In the genomic region with DNA sequence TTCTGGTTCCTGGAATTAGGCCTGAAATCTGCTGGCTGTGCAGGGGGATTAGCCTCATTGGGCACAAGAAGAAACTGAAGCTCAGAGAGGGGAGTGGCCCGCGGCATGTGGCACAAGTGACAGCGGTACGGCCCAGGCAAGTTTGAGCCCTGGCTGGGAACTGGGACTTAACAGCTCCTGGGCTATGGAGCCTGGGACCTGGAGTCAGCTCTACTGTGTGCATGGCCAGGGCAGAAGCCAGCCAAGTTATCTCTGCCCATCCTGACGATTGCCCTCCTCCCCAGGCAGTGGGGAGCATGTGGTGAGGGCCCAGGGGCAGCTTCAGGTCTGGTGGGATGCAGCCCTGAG, we compare ENCODE assay signal across 33 cellular contexts.
"Had no signal": no experiment of that assay in that cellular context is flagged by ENCODE, and none has a peak within 500 bp of the region (broad histone marks: within the 10 kb centered on the region; RNA-seq: fewer than 3 reads in every experiment).

No MANE protein-coding gene starts in this region.

- H3K9me3 Mint-ChIP-seq: activated CD4-positive, alpha-beta T cell treated with anti-CD3 and anti-CD28 coated beads, Interleukin-2, amount 10 ng/mL, durations not matched to agents 24 days and 14 days; activated CD8-positive, alpha-beta T cell treated with anti-CD3 and anti-CD28 coated beads for 36 hours; activated naive CD4-positive, alpha-beta T cell treated with anti-CD3 and anti-CD28 coated beads, Interleukin-2, amount 50 U/mL, for 72 hours; activated T-cell treated with anti-CD3 and anti-CD28 coated beads, Interleukin-2, amount 50 U/mL, for 24 hours; activated T-helper 2 cell treated with anti-CD3 and anti-CD28 coated beads, Interferon-gamma antibody, Interleukin-2, Interleukin-4, amounts not matched to agents 10 μg/mL and 5 μg/mL and 100 μg/mL, durations not matched to agents 14 hours and 24 hours and 36 hours; T-helper 1 cell treated with Interleukin-12 subunit alpha and Interleukin-12 subunit beta and Interleukin-4 antibody, amounts not matched to agents 30 μg/mL and 1 μg/mL, for 36 hours; T-helper 2 cell treated with Interferon-gamma antibody and Interleukin-4, amounts not matched to agents 5 μg/mL and 100 μg/mL, for 36 hours had no signal

- ATAC-seq: activated CD8-positive, alpha-beta T cell treated with anti-CD3 and anti-CD28 coated beads for 36 hours; activated naive CD4-positive, alpha-beta T cell treated with anti-CD3 and anti-CD28 coated beads, Interleukin-2, amount 50 U/mL, for 72 hours; body of pancreas; PC-3 had no signal

- H3K4me3 Mint-ChIP-seq: activated CD4-positive, alpha-beta T cell treated with anti-CD3 and anti-CD28 coated beads, Interleukin-2, amount 10 ng/mL, durations not matched to agents 24 days and 14 days; activated CD8-positive, alpha-beta T cell treated with anti-CD3 and anti-CD28 coated beads for 36 hours; activated T-cell treated with anti-CD3 and anti-CD28 coated beads, Interleukin-2, amount 50 U/mL, for 24 hours; T-helper 1 cell treated with Interleukin-12 subunit alpha and Interleukin-12 subunit beta and Interleukin-4 antibody, amounts not matched to agents 30 μg/mL and 1 μg/mL, for 36 hours; T-helper 2 cell treated with Interferon-gamma antibody and Interleukin-4, amounts not matched to agents 5 μg/mL and 100 μg/mL, for 36 hours had no signal

- H3K27ac Mint-ChIP-seq: activated CD4-positive, alpha-beta T cell treated with anti-CD3 and anti-CD28 coated beads, Interleukin-2, amount 10 ng/mL, durations not matched to agents 24 days and 14 days; activated CD8-positive, alpha-beta T cell treated with anti-CD3 and anti-CD28 coated beads for 36 hours; activated naive CD4-positive, alpha-beta T cell treated with anti-CD3 and anti-CD28 coated beads, Interleukin-2, amount 50 U/mL, for 72 hours; activated T-cell treated with anti-CD3 and anti-CD28 coated beads, Interleukin-2, amount 50 U/mL, for 24 hours; activated T-helper 2 cell treated with anti-CD3 and anti-CD28 coated beads, Interferon-gamma antibody, Interleukin-2, Interleukin-4, amounts not matched to agents 10 μg/mL and 5 μg/mL and 100 μg/mL, durations not matched to agents 14 hours and 24 hours and 36 hours; T-helper 1 cell treated with Interleukin-12 subunit alpha and Interleukin-12 subunit beta and Interleukin-4 antibody, amounts not matched to agents 30 μg/mL and 1 μg/mL, for 36 hours; T-helper 2 cell treated with Interferon-gamma antibody and Interleukin-4, amounts not matched to agents 5 μg/mL and 100 μg/mL, for 36 hours had no signal

- DNase-seq: activated CD4-positive, alpha-beta T cell treated with anti-CD3 and anti-CD28 coated beads, Interleukin-2, amount 10 ng/mL, durations not matched to agents 24 days and 14 days; activated CD4-positive, alpha-beta T cell treated with anti-CD3 and anti-CD28 coated beads, Interleukin-2, amount 50 U/mL, for 4 hours; activated CD8-positive, alpha-beta T cell treated with anti-CD3 and anti-CD28 coated beads for 36 hours; activated gamma-delta T cell; activated naive CD4-positive, alpha-beta T cell treated with Interleukin-2 at 50 U/mL for 16 hours; activated T-cell treated with anti-CD3 and anti-CD28 coated beads, Interleukin-2, amount 50 U/mL, for 24 hours; adrenal gland; body of pancreas; MM.1S; MV-4-11; NCI-H1092 treated with DMSO at 0.1 percent for 48 hours; NCI-H1417; NCI-H146; NCI-H187; NCI-H2029 treated with DMSO at 0.1 percent for 48 hours; NCI-H2107; NCI-H2171; NCI-H510A; NCI-H526; NCI-H748 treated with DMSO at 0.1 percent for 48 hours; NK-92 treated with Interleukin-12 subunit alpha and Interleukin-12 subunit beta, amount 100 ng/mL, for 24 hours; PC-3; Peyer's patch; RPMI8226; SHP77 treated with DMSO at 0.1 percent for 48 hours; SK-N-SH had no signal

- H3K36me3 Mint-ChIP-seq: activated naive CD4-positive, alpha-beta T cell treated with anti-CD3 and anti-CD28 coated beads, Interleukin-2, amount 50 U/mL, for 72 hours had no signal

- H3K4me3 ChIP-seq: adrenal gland, body of pancreas, breast epithelium, Peyer's patch, SJSA1 had no signal

- H3K27me3 ChIP-seq: adrenal gland, body of pancreas, breast epithelium, Peyer's patch, SJSA1 had no signal

- H3K27ac ChIP-seq: adrenal gland, body of pancreas, breast epithelium, KMS-11, Peyer's patch, SJSA1 had no signal

- H3K9ac ChIP-seq: KMS-11, SK-N-SH had no signal

- H3K4me1 ChIP-seq: adrenal gland had no signal

- H3K36me3 ChIP-seq: adrenal gland, breast epithelium, Peyer's patch had no signal

- H3K4me1 Mint-ChIP-seq: activated CD4-positive, alpha-beta T cell treated with anti-CD3 and anti-CD28 coated beads, Interleukin-2, amount 10 ng/mL, durations not matched to agents 24 days and 14 days had no signal

- H3K4me2 ChIP-seq: KMS-11, SK-N-SH had no signal

- H3K9me3 ChIP-seq: adrenal gland, body of pancreas, Peyer's patch, SJSA1, SK-N-SH had no signal
